In the genomic region with DNA sequence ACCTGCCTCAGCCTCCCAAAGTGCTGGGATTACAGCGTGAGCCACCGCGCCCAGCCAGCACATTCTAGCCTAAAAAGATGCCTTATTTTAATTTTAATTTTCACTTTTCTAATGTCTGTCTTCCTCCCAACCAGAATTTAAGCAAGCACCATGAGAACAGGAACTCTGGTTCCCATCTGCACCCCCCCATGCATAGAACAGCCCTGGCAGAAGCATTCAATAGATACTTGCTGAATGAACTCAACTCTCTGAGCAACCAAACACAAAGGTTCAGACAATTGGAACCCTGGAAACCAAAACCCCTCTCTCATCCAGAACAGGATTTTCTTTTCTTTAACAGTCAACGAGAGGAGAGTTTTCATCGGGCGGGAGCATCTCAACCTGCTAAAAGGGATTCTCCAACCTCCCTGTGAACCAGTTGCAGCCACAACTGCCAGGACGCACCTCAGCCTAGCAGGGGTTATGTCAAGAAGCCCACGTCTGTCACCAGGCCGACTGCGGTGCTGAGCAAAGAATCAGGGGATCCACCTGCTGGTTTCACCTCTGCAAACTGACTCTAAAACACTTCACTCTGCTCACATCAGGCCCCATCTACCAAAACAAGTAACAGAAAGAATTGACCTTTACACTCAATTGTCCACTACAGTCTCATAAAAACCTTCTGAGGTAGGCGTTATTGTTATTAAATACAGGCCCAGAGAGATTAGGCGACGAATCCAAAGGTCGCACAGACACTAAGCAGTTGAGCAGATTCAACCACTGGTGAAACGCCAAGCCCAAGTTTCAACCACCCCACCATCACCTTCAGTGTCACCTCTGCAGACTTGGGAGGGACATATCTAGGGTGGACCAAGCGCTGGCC, we compare ENCODE assay signal across 8 cellular contexts. TPM values are rescaled to one million over a fixed set of nuclear protein-coding genes. Genes with fewer than 3 reads are reported as not detected.
DNase-seq lines count a peak whose midpoint lies in the region; ATAC-seq and TF ChIP-seq lines count a peak whose summit lies in the region.

No MANE protein-coding gene starts in this region.

- H3K4me1 Mint-ChIP-seq in CD4-positive, CD25-positive, alpha-beta regulatory T cell: peaks cover 18 to 52% (median 30%) of the 10 kb centered on the region in 4 donors
- H3K4me1 Mint-ChIP-seq in chondrocyte (ENCODE audit: low read depth): peaks cover 47% of the 10 kb centered on the region
- peaks cover 40% of the 10 kb centered on the region for H3K4me1 Mint-ChIP-seq in nephron

- H3K9me3 Mint-ChIP-seq in CD4-positive, CD25-positive, alpha-beta regulatory T cell: peaks cover 0 to 2% (median 0%) of the 10 kb centered on the region in 7 donors
- no peaks in the 10 kb centered on the region for H3K9me3 Mint-ChIP-seq in chondrocyte (ENCODE audit: low read depth)
- H3K9me3 Mint-ChIP-seq in nephron: no peaks in the 10 kb centered on the region

- no peaks in the 10 kb centered on the region for H3K27me3 ChIP-seq in CD4-positive, CD25-positive, alpha-beta regulatory T cell (ENCODE audit: control insufficient read depth, insufficient read depth, low read length)

- H3K27ac Mint-ChIP-seq in CD4-positive, CD25-positive, alpha-beta regulatory T cell: peak overlapping the region; percentile 88 to 95 (median 90)
- peak overlapping the region; percentile 14 for H3K27ac Mint-ChIP-seq in chondrocyte (ENCODE audit: unreplicated experiment)
- H3K27ac Mint-ChIP-seq in nephron: peak overlapping the region in 2 of 3 experiments; percentile 47 to 65

- H3K4me3 ChIP-seq in CD4-positive, CD25-positive, alpha-beta regulatory T cell (ENCODE audit: low read depth, low read length): peak overlapping the region; percentile 82
- H3K4me3 ChIP-seq in Jurkat, Clone E6-1 (ENCODE audit: low read length): peak overlapping the region; percentile 53

- H3K27ac ChIP-seq in CD4-positive, CD25-positive, alpha-beta regulatory T cell (ENCODE audit: insufficient read depth, low read length, poor library complexity, severe bottlenecking): peak overlapping the region; percentile 6

- peak in 1 of 3 donors; percentile 16 for DNase-seq in CD4-positive, CD25-positive, alpha-beta regulatory T cell
- DNase-seq in Jurkat, Clone E6-1 (ENCODE audit: low read depth, low spot score): no peak
- DNase-seq in chondrocyte (ENCODE audit: low spot score) (no peak), NCI-H226 (no peak), DMS79 treated with DMSO at 0.1 percent for 48 hours (lab: John Stamatoyannopoulos, UW) (no peak), NOMO-1 (lab: John Stamatoyannopoulos, UW; ENCODE audit: unreplicated experiment in 2 of 2) (no peak)

- TF ChIP-seq CTCF in chondrocyte (IDR thresholded peaks at IDR 0.05) (no peak), nephron (IDR thresholded peaks at IDR 0.05; ENCODE audit: unreplicated experiment in 3 of 3) (no peak)

- peak overlapping the region; percentile 90 to 99 (median 93) for H3K4me3 Mint-ChIP-seq in CD4-positive, CD25-positive, alpha-beta regulatory T cell
- H3K4me3 Mint-ChIP-seq in chondrocyte (ENCODE audit: unreplicated experiment): peak overlapping the region; percentile 79
- H3K4me3 Mint-ChIP-seq in nephron: peak overlapping the region; percentile 83 to 88 (median 86)

- H3K36me3 Mint-ChIP-seq in CD4-positive, CD25-positive, alpha-beta regulatory T cell: peaks cover 24% of the 10 kb centered on the region
- H3K36me3 Mint-ChIP-seq in chondrocyte (ENCODE audit: low read depth) (peaks cover 10% of the 10 kb centered on the region), nephron (ENCODE audit: low read depth) (peaks cover 32% of the 10 kb centered on the region)

- no peaks in the 10 kb centered on the region for H3K27me3 Mint-ChIP-seq in CD4-positive, CD25-positive, alpha-beta regulatory T cell
- H3K27me3 Mint-ChIP-seq in chondrocyte (ENCODE audit: low read depth): no peaks in the 10 kb centered on the region
- no peaks in the 10 kb centered on the region for H3K27me3 Mint-ChIP-seq in nephron (ENCODE audit: low read depth)

- ATAC-seq in CD4-positive, CD25-positive, alpha-beta regulatory T cell (ENCODE audit: low read depth in 2 of 2): no peak
- ATAC-seq in GM19455 (IDR thresholded peaks at IDR 0.05; ENCODE audit: unreplicated experiment): no peak

- peaks cover 34% of the 10 kb centered on the region for H3K36me3 ChIP-seq in CD4-positive, CD25-positive, alpha-beta regulatory T cell (ENCODE audit: control insufficient read depth, insufficient read depth, low read length)

- peaks cover 43% of the 10 kb centered on the region for H3K4me1 ChIP-seq in CD4-positive, CD25-positive, alpha-beta regulatory T cell (ENCODE audit: control insufficient read depth, insufficient read depth, low read length, poor library complexity, severe bottlenecking)

- H3K9me3 ChIP-seq in CD4-positive, CD25-positive, alpha-beta regulatory T cell (ENCODE audit: control insufficient read depth in 2 of 2, low read length in 2 of 2): no peaks in the 10 kb centered on the region

RNA-seq across cellular contexts. Expression of a gene that starts 1.7 kb away (rescaled TPM):
- 24.1 TPM for total RNA-seq in CD4-positive, CD25-positive, alpha-beta regulatory T cell
- 10 to 100 TPM; 33.6 to 69.2 (median 45.6) TPM for polyA plus RNA-seq in CD4-positive, CD25-positive, alpha-beta regulatory T cell
- polyA plus RNA-seq in Jurkat, Clone E6-1 (2012; ENCODE audit: insufficient read depth, insufficient read length): 32.2 TPM
- 46.3 to 51.4 TPM (median 47.6 TPM) in 3 replicates for total RNA-seq in chondrocyte

RNA-seq across cellular contexts. Expression of a gene that starts 10.0 kb away (rescaled TPM):
- total RNA-seq in CD4-positive, CD25-positive, alpha-beta regulatory T cell: 2.9 TPM
- polyA plus RNA-seq in CD4-positive, CD25-positive, alpha-beta regulatory T cell: 1 to 10 TPM; 2.2 to 6.6 (median 4.7) TPM
- polyA plus RNA-seq in Jurkat, Clone E6-1 (2012; ENCODE audit: insufficient read depth, insufficient read length): 20.9 TPM
- 344 to 509 TPM (median 477 TPM) in 3 replicates for total RNA-seq in chondrocyte

RNA-seq across cellular contexts. Expression of a gene that starts 55.7 kb away (rescaled TPM):
- 39.1 TPM for total RNA-seq in CD4-positive, CD25-positive, alpha-beta regulatory T cell
- 10 to 100 TPM; 30.0 to 38.1 (median 35.4) TPM for polyA plus RNA-seq in CD4-positive, CD25-positive, alpha-beta regulatory T cell
- 29.4 TPM for polyA plus RNA-seq in Jurkat, Clone E6-1 (2012; ENCODE audit: insufficient read depth, insufficient read length)
- total RNA-seq in chondrocyte: 53.1 to 68.8 TPM (median 56.6 TPM) in 3 replicates

Comparison
In these comparisons a context has a peak if more than half of its experiments do, and no peak if none do; other contexts are left out.
1. H3K27ac Mint-ChIP-seq: peak in every context shown above with its lines; median percentile 90 in CD4-positive, CD25-positive, alpha-beta regulatory T cell; 56 in nephron; 14 in chondrocyte.
2. RNA of a gene that starts 10.0 kb away (total RNA-seq): 344 to 509 TPM in chondrocyte; 2.9 TPM in CD4-positive, CD25-positive, alpha-beta regulatory T cell (single experiment); every median in the first group is over 10 times any median in the second.
3. Peak in every context shown above with its lines, with median percentiles within 50 percentile points of each other: H3K4me3 Mint-ChIP-seq.